ENCODE assay signal across 1 cellular context in the genomic region with DNA sequence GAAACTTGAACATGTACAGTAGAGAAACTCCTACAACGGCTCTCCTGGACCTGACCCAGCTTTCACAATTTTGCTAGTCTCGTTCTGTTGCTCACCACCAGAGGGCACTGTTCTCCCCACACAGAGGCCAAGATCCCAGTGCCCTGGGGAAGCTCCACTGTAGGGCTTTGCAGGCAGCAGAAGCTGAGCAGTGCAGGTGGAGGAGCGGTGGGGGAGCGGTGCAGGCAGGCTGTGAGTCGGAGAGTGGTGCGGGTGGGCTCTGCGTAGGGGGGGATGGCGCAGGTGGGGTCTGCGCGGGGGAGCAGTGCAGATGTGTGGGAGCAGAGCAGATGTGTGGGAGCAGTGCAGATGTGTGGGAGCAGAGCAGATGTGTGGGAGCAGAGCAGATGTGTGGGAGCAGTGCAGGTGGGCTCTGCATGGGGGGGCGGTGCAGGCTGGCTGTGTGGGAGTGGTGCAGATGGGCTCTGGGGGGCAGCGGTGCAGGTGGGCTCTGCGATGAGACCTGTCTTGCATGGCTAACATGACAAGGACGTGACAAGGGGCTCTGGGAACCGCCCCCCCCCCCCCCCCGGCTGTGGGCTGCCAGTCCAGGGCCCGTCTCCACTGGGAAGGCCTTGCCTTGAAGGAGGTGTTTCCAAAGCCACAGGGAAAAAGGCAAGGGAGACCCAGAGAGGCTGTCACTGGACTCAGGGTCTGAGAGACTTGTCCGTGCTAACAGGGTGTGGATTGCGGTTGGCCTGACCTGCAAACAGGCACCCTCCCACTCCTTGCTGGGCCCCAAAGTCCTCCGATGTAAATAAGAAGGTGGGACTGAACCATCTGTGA.
A peak's percentile ranks its signal among the peaks of the same experiment; 100 is the strongest.
TF ChIP-seq lines count a peak whose summit lies in the region.

No MANE protein-coding gene starts in this region.

TF ChIP-seq in HepG2, 621 proteins besides CTCF, POLR2A, EP300 and RAD21 (continued from another document and continues in another):
- TF ChIP-seq, protein P1, sequence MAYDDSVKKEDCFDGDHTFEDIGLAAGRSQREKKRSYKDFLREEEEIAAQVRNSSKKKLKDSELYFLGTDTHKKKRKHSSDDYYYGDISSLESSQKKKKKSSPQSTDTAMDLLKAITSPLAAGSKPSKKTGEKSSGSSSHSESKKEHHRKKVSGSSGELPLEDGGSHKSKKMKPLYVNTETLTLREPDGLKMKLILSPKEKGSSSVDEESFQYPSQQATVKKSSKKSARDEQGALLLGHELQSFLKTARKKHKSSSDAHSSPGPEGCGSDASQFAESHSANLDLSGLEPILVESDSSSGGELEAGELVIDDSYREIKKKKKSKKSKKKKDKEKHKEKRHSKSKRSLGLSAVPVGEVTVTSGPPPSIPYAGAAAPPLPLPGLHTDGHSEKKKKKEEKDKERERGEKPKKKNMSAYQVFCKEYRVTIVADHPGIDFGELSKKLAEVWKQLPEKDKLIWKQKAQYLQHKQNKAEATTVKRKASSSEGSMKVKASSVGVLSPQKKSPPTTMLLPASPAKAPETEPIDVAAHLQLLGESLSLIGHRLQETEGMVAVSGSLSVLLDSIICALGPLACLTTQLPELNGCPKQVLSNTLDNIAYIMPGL (CRISPR knock-in tag; IDR thresholded peaks at IDR 0.05; ENCODE audit: borderline replicate concordance in 1 of 2, low read depth in 1 of 2) = peak; percentile 72 to 82; a peak in 3 of 4 replicates
- TF ChIP-seq ZNF274 (CRISPR knock-in tag; IDR thresholded peaks at IDR 0.05) = no peak
- no peak for TF ChIP-seq ZNF549 (CRISPR knock-in tag; IDR thresholded peaks at IDR 0.05)
- TF ChIP-seq JUNB (CRISPR knock-in tag; IDR thresholded peaks at IDR 0.05; ENCODE audit: borderline replicate concordance) = no peak
- TF ChIP-seq, protein P2, sequence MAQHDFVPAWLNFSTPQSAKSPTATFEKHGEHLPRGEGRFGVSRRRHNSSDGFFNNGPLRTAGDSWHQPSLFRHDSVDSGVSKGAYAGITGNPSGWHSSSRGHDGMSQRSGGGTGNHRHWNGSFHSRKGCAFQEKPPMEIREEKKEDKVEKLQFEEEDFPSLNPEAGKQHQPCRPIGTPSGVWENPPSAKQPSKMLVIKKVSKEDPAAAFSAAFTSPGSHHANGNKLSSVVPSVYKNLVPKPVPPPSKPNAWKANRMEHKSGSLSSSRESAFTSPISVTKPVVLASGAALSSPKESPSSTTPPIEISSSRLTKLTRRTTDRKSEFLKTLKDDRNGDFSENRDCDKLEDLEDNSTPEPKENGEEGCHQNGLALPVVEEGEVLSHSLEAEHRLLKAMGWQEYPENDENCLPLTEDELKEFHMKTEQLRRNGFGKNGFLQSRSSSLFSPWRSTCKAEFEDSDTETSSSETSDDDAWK (CRISPR knock-in tag; IDR thresholded peaks at IDR 0.05) = no peak
- 0 out of 2 replicates have a peak, but pooled peaks have one; percentile 22 for TF ChIP-seq ZNF331 (CRISPR knock-in tag; IDR thresholded peaks at IDR 0.05)
- TF ChIP-seq SP2 (CRISPR knock-in tag; IDR thresholded peaks at IDR 0.05) = no peak
- no peak for TF ChIP-seq ZNF678 (CRISPR knock-in tag; IDR thresholded peaks at IDR 0.05)
- TF ChIP-seq, protein P3, sequence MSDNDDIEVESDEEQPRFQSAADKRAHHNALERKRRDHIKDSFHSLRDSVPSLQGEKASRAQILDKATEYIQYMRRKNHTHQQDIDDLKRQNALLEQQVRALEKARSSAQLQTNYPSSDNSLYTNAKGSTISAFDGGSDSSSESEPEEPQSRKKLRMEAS (IDR thresholded peaks at IDR 0.05) = peak; percentile 12; the same call in 1 of the 2 replicates
- TF ChIP-seq, protein P4, sequence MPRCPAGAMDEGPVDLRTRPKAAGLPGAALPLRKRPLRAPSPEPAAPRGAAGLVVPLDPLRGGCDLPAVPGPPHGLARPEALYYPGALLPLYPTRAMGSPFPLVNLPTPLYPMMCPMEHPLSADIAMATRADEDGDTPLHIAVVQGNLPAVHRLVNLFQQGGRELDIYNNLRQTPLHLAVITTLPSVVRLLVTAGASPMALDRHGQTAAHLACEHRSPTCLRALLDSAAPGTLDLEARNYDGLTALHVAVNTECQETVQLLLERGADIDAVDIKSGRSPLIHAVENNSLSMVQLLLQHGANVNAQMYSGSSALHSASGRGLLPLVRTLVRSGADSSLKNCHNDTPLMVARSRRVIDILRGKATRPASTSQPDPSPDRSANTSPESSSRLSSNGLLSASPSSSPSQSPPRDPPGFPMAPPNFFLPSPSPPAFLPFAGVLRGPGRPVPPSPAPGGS (CRISPR knock-in tag; IDR thresholded peaks at IDR 0.05) = 0 out of 2 replicates have a peak, but pooled peaks have one; percentile 59
- TF ChIP-seq CEBPG (CRISPR knock-in tag; IDR thresholded peaks at IDR 0.05) = peak; percentile 71
- TF ChIP-seq NONO (IDR thresholded peaks at IDR 0.05) = no peak
- TF ChIP-seq NONO (CRISPR knock-in tag; conservative IDR thresholded peaks at IDR 0.05) = peak; percentile 82; the same call in 1 of the 2 replicates
- no peak for TF ChIP-seq ZNF34 (CRISPR knock-in tag; IDR thresholded peaks at IDR 0.05; ENCODE audit: borderline replicate concordance)
- TF ChIP-seq, protein P5, sequence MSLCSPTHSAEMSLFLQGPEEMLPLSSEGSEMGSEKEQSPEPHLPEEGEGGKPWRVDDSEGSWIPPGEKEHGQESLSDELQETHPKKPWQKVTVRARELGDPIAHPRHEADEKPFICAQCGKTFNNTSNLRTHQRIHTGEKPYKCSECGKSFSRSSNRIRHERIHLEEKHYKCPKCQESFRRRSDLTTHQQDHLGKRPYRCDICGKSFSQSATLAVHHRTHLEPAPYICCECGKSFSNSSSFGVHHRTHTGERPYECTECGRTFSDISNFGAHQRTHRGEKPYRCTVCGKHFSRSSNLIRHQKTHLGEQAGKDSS (CRISPR knock-in tag; IDR thresholded peaks at IDR 0.05; ENCODE audit: borderline replicate concordance, low read depth) = peak; percentile 79; the same call in 1 of the 2 replicates
- 0 out of 2 replicates have a peak, but pooled peaks have one; percentile 16 for TF ChIP-seq HDAC2 (CRISPR knock-in tag; IDR thresholded peaks at IDR 0.05)
- no peak for TF ChIP-seq PHB2 (IDR thresholded peaks at IDR 0.05; ENCODE audit: partially characterized antibody)
- TF ChIP-seq KDM4B (CRISPR knock-in tag; IDR thresholded peaks at IDR 0.05) = no peak
- TF ChIP-seq TBL1XR1 (IDR thresholded peaks at IDR 0.05; ENCODE audit: borderline replicate concordance, low read length, partially characterized antibody) = no peak
- TF ChIP-seq KDM6A (CRISPR knock-in tag; IDR thresholded peaks at IDR 0.05; ENCODE audit: low read depth) = no peak
- no peak for TF ChIP-seq ZNF709 (CRISPR knock-in tag; IDR thresholded peaks at IDR 0.05)
- TF ChIP-seq KLF12 (CRISPR knock-in tag; IDR thresholded peaks at IDR 0.05; ENCODE audit: borderline replicate concordance) = no peak
- TF ChIP-seq, protein P6, sequence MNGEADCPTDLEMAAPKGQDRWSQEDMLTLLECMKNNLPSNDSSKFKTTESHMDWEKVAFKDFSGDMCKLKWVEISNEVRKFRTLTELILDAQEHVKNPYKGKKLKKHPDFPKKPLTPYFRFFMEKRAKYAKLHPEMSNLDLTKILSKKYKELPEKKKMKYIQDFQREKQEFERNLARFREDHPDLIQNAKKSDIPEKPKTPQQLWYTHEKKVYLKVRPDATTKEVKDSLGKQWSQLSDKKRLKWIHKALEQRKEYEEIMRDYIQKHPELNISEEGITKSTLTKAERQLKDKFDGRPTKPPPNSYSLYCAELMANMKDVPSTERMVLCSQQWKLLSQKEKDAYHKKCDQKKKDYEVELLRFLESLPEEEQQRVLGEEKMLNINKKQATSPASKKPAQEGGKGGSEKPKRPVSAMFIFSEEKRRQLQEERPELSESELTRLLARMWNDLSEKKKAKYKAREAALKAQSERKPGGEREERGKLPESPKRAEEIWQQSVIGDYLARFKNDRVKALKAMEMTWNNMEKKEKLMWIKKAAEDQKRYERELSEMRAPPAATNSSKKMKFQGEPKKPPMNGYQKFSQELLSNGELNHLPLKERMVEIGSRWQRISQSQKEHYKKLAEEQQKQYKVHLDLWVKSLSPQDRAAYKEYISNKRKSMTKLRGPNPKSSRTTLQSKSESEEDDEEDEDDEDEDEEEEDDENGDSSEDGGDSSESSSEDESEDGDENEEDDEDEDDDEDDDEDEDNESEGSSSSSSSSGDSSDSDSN (CRISPR knock-in tag; IDR thresholded peaks at IDR 0.05) = peak; percentile 53
- TF ChIP-seq ATF7 (IDR thresholded peaks at IDR 0.05) = no peak
- no peak for TF ChIP-seq ATF7 (CRISPR knock-in tag; IDR thresholded peaks at IDR 0.05)
- TF ChIP-seq MAZ (IDR thresholded peaks at IDR 0.05; ENCODE audit: borderline replicate concordance, low read depth, low read length) = no peak
- no peak for TF ChIP-seq MAZ (CRISPR knock-in tag; IDR thresholded peaks at IDR 0.05; ENCODE audit: low read depth)
- TF ChIP-seq ZFX (CRISPR knock-in tag; IDR thresholded peaks at IDR 0.05; ENCODE audit: low read depth) = peak; percentile 32; the same call in 1 of the 2 replicates
- TF ChIP-seq SMC3 (IDR thresholded peaks at IDR 0.05; ENCODE audit: low read length) = peak; percentile 98
- TF ChIP-seq BCL6 (CRISPR knock-in tag; IDR thresholded peaks at IDR 0.05) = no peak
- TF ChIP-seq ZNF564 (CRISPR knock-in tag; IDR thresholded peaks at IDR 0.05) = peak; percentile 92; the same call in 1 of the 2 replicates
- TF ChIP-seq, protein P7, sequence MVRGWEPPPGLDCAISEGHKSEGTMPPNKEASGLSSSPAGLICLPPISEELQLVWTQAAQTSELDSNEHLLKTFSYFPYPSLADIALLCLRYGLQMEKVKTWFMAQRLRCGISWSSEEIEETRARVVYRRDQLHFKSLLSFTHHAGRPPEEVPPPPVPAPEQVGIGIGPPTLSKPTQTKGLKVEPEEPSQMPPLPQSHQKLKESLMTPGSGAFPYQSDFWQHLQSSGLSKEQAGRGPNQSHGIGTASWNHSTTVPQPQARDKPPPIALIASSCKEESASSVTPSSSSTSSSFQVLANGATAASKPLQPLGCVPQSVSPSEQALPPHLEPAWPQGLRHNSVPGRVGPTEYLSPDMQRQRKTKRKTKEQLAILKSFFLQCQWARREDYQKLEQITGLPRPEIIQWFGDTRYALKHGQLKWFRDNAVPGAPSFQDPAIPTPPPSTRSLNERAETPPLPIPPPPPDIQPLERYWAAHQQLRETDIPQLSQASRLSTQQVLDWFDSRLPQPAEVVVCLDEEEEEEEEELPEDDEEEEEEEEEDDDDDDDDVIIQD (CRISPR knock-in tag; IDR thresholded peaks at IDR 0.05; ENCODE audit: low read depth) = no peak
- no peak for TF ChIP-seq MED13 (CRISPR knock-in tag; IDR thresholded peaks at IDR 0.05)
- TF ChIP-seq ZNF160 (CRISPR knock-in tag; IDR thresholded peaks at IDR 0.05) = peak; percentile 37; the same call in 1 of the 2 replicates
- TF ChIP-seq SMAD3 (CRISPR knock-in tag; IDR thresholded peaks at IDR 0.05) = peak; percentile 33; the same call in 1 of the 2 replicates
- TF ChIP-seq, protein P8, sequence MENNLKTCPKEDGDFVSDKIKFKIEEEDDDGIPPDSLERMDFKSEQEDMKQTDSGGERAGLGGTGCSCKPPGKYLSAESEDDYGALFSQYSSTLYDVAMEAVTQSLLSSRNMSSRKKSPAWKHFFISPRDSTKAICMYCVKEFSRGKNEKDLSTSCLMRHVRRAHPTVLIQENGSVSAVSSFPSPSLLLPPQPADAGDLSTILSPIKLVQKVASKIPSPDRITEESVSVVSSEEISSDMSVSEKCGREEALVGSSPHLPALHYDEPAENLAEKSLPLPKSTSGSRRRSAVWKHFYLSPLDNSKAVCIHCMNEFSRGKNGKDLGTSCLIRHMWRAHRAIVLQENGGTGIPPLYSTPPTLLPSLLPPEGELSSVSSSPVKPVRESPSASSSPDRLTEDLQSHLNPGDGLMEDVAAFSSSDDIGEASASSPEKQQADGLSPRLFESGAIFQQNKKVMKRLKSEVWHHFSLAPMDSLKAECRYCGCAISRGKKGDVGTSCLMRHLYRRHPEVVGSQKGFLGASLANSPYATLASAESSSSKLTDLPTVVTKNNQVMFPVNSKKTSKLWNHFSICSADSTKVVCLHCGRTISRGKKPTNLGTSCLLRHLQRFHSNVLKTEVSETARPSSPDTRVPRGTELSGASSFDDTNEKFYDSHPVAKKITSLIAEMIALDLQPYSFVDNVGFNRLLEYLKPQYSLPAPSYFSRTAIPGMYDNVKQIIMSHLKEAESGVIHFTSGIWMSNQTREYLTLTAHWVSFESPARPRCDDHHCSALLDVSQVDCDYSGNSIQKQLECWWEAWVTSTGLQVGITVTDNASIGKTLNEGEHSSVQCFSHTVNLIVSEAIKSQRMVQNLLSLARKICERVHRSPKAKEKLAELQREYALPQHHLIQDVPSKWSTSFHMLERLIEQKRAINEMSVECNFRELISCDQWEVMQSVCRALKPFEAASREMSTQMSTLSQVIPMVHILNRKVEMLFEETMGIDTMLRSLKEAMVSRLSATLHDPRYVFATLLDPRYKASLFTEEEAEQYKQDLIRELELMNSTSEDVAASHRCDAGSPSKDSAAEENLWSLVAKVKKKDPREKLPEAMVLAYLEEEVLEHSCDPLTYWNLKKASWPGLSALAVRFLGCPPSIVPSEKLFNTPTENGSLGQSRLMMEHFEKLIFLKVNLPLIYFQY (CRISPR knock-in tag; IDR thresholded peaks at IDR 0.05; ENCODE audit: borderline replicate concordance) = peak; percentile 69; the same call in 1 of the 2 replicates
- TF ChIP-seq ZBTB20 (CRISPR knock-in tag; IDR thresholded peaks at IDR 0.05; ENCODE audit: borderline replicate concordance, low read depth) = no peak
- TF ChIP-seq SMAD1 (CRISPR knock-in tag; IDR thresholded peaks at IDR 0.05; ENCODE audit: borderline replicate concordance, low read depth) = no peak
- TF ChIP-seq YEATS2 (CRISPR knock-in tag; IDR thresholded peaks at IDR 0.05; ENCODE audit: borderline replicate concordance) = no peak
- peak; percentile 20; the same call in 1 of the 2 replicates for TF ChIP-seq MED1 (CRISPR knock-in tag; IDR thresholded peaks at IDR 0.05)
- TF ChIP-seq FOXJ3 (CRISPR knock-in tag; IDR thresholded peaks at IDR 0.05; ENCODE audit: borderline replicate concordance) = no peak
- TF ChIP-seq ZSCAN12 (CRISPR knock-in tag; IDR thresholded peaks at IDR 0.05) = no peak
- no peak for TF ChIP-seq NR2C2 (CRISPR knock-in tag; IDR thresholded peaks at IDR 0.05; ENCODE audit: borderline replicate concordance)
- no peak for TF ChIP-seq TCF12 (IDR thresholded peaks at IDR 0.05)
- no peak for TF ChIP-seq TCF12 (CRISPR knock-in tag; IDR thresholded peaks at IDR 0.05)
- no peak for TF ChIP-seq SOX6 (IDR thresholded peaks at IDR 0.05)
- TF ChIP-seq SOX6 (CRISPR knock-in tag; IDR thresholded peaks at IDR 0.05) = 0 out of 2 replicates have a peak, but pooled peaks have one; percentile 17
